16 cellular contexts compared by ENCODE assay signal in the genomic region with DNA sequence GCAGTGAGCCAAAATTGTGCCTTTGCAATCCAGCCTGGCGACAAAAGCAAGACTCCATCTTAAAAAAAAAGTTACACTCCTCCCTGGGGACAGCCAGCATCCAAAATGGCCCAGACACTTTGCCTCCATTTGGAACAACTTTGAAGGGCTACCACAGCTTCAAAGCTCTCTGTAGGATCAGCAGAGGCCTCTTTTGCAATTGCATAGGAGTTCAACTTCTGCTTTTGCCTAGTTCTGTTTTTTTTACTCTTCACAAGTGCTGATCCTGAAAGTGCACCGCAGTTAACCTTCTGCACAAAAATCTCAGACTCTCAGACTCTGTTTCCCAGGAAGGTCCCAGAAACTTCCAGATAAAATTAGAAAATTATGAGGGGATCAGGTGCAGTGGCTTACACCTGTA.
"Had no signal": no experiment of that assay in that cellular context is flagged by ENCODE, and none has a peak within 500 bp of the region (broad histone marks: within the 10 kb centered on the region; RNA-seq: fewer than 3 reads in every experiment).

No MANE protein-coding gene starts in this region.

- FAIRE-seq: bronchial epithelial cell had no signal

- ATAC-seq: left colon had no signal

- DNase-seq: activated CD4-positive, alpha-beta memory T cell treated with anti-CD3 and anti-CD28 coated beads for 36 hours; activated CD4-positive, alpha-beta T cell treated with anti-CD3 and anti-CD28 coated beads for 1 hour; activated gamma-delta T cell treated with Interleukin-2 at 50 U/mL for 16 hours; activated T-cell treated with anti-CD3 and anti-CD28 coated beads, Interleukin-2, amount 50 U/mL, for 48 hours; aorta; esophagus squamous epithelium; foreskin fibroblast; head of caudate nucleus; left colon; mesendoderm; nephron progenitor cell; ovary; stimulated activated CD4-positive, alpha-beta T cell treated with anti-CD3 and anti-CD28 coated beads, Interleukin-2, amount 100 ng/mL, for 48 hours; stimulated activated naive CD4-positive, alpha-beta T cell treated with Interleukin-2 at 50 U/mL for 16 hours; T-helper 2 cell had no signal
